ENCODE assay signal across 8 cellular contexts in genomic region chr6:16836186-16836981, GRCh38.
DNase-seq lines count a peak whose midpoint lies in the region; ATAC-seq and TF ChIP-seq lines count a peak whose summit lies in the region.

No MANE protein-coding gene starts in this region.

- intact Hi-C loops in right lobe of liver (cut with DNase I): no loop called here

- peak overlapping the region; percentile 15 for H3K4me3 ChIP-seq in AG09309 (ENCODE audit: control insufficient read depth, low read depth, low read length)
- H3K4me3 ChIP-seq in right lobe of liver: no peak overlapping the region

- H3K27ac Mint-ChIP-seq in brain (peak overlapping the region; percentile 52 to 98 (median 90)), osteocyte (ENCODE audit: unreplicated experiment) (peak overlapping the region; percentile 87)

- H3K9me3 ChIP-seq in right lobe of liver: no peaks in the 10 kb centered on the region

- DNase-seq in AG09309 (ENCODE audit: low read depth): no peak
- DNase-seq in osteocyte (ENCODE audit: extremely low spot score, unreplicated experiment): no peak
- no peak for DNase-seq in NCI-H1048 (lab: John Stamatoyannopoulos, UW)
- DNase-seq in right lobe of liver: no peak
- DNase-seq in DMS79 (lab: John Stamatoyannopoulos, UW): no peak

- no peaks in the 10 kb centered on the region for H3K36me3 Mint-ChIP-seq in brain
- H3K36me3 Mint-ChIP-seq in osteocyte (ENCODE audit: unreplicated experiment): no peaks in the 10 kb centered on the region

- ATAC-seq in GM19043 (IDR thresholded peaks at IDR 0.05; ENCODE audit: low read depth, unreplicated experiment) (peak; percentile 76), HG03108 (IDR thresholded peaks at IDR 0.05; ENCODE audit: unreplicated experiment) (peak; percentile 80), right lobe of liver (no peak)

- H3K36me3 ChIP-seq in right lobe of liver: no peaks in the 10 kb centered on the region

- TF ChIP-seq POLR2A in right lobe of liver (IDR thresholded peaks at IDR 0.05): no peak

- H3K27ac ChIP-seq in right lobe of liver: no peak overlapping the region

- no peaks in the 10 kb centered on the region for H3K27me3 Mint-ChIP-seq in brain
- H3K27me3 Mint-ChIP-seq in osteocyte (ENCODE audit: unreplicated experiment): no peaks in the 10 kb centered on the region

- H3K4me1 Mint-ChIP-seq in brain (peaks cover 83% of the 10 kb centered on the region), osteocyte (ENCODE audit: unreplicated experiment) (peaks cover 29% of the 10 kb centered on the region)

- WGBS in right lobe of liver (ENCODE audit: insufficient coverage, low coverage, low lambda C conversion rate, missing lambda C conversion rate): 60% methylated on average over 8 of the region's 8 CpGs

- peaks cover 0 to 13% (median 6%) of the 10 kb centered on the region in 4 donors for H3K4me1 ChIP-seq in right lobe of liver

- no peaks in the 10 kb centered on the region for H3K27me3 ChIP-seq in right lobe of liver

- H3K9me3 Mint-ChIP-seq in brain (peaks cover 0 to 10% (median 0%) of the 10 kb centered on the region in 5 experiments), osteocyte (ENCODE audit: unreplicated experiment) (no peaks in the 10 kb centered on the region)

- TF ChIP-seq CTCF in AG09309 (IDR thresholded peaks at IDR 0.05; ENCODE audit: control insufficient read depth, insufficient read depth, low read depth, low read length, missing control alignments): no peak
- TF ChIP-seq CTCF in brain (conservative IDR thresholded peaks at IDR 0.05): no peak
- no peak for TF ChIP-seq CTCF in osteocyte (IDR thresholded peaks at IDR 0.05)
- TF ChIP-seq CTCF in right lobe of liver (IDR thresholded peaks at IDR 0.05): no peak

- H3K4me3 Mint-ChIP-seq in brain: peak overlapping the region; percentile 13 to 78 (median 62)
- peak overlapping the region; percentile 63 for H3K4me3 Mint-ChIP-seq in osteocyte (ENCODE audit: unreplicated experiment)

Comparison
In these comparisons a context has a peak if more than half of its experiments do, and no peak if none do; other contexts are left out.
1. ATAC-seq: peak in GM19043 (single experiment) and HG03108 (single experiment); none in right lobe of liver (0 of 4).